ENCODE assay signal across 8 cellular contexts in genomic region chr19:15200575-15201364, GRCh38. TPM values are rescaled to one million over a fixed set of nuclear protein-coding genes. Genes with fewer than 3 reads are reported as not detected.
A peak's percentile ranks its signal among the peaks of the same experiment; 100 is the strongest.
DNase-seq lines count a peak whose midpoint lies in the region; ATAC-seq, FAIRE-seq and TF ChIP-seq lines count a peak whose summit lies in the region.

NOTCH3 (minus strand) TSS chr19:15200995; CDS start chr19:15200905, 90 bp downstream.

- no peaks in the 10 kb centered on the region for H3K27me3 Mint-ChIP-seq in astrocyte (ENCODE audit: low read depth, unreplicated experiment)

- no peak for ATAC-seq in stimulated activated effector memory CD8-positive, alpha-beta T cell treated with anti-CD3 and anti-CD28 coated beads, Interleukin-12 subunit alpha, Interleukin-12 subunit beta, amount 100 ng/mL, for 72 hours
- no peak for ATAC-seq in HG03108 (IDR thresholded peaks at IDR 0.05; ENCODE audit: unreplicated experiment)

- DNase-seq in HAP-1 (ENCODE audit: low spot score in 2 of 2): peak; percentile 30 to 74
- no peak for DNase-seq in astrocyte (ENCODE audit: low read depth)
- no peak for DNase-seq in stimulated activated effector memory CD8-positive, alpha-beta T cell treated with anti-CD3 and anti-CD28 coated beads, Interleukin-12 subunit alpha, Interleukin-12 subunit beta, amount 100 ng/mL, for 72 hours (ENCODE audit: low spot score in 2 of 2)
- no peak for DNase-seq in putamen (ENCODE audit: low spot score)
- no peak for DNase-seq in epidermal melanocyte (ENCODE audit: insufficient read length, low spot score)
- no peak for DNase-seq in midbrain (lab: John Stamatoyannopoulos, UW)

- TF ChIP-seq CTCF in astrocyte (IDR thresholded peaks at IDR 0.05; ENCODE audit: insufficient read depth, low read depth, low read length): no peak

- H2AFZ ChIP-seq in astrocyte (ENCODE audit: low read depth, low read length): peak within 1 kb of the TSS; percentile 60

- H3K9me3 ChIP-seq in HAP-1: no peaks in the 10 kb centered on the region
- no peaks in the 10 kb centered on the region for H3K9me3 ChIP-seq in astrocyte (ENCODE audit: insufficient read depth, low read depth, low read length)
- no peaks in the 10 kb centered on the region for H3K9me3 ChIP-seq in iPS-18a (ENCODE audit: control insufficient read depth, low read depth, low read length)

- H3K79me2 ChIP-seq in astrocyte (ENCODE audit: insufficient read depth, low read length): peaks cover 13% of the 10 kb centered on the region

- peaks cover 15% of the 10 kb centered on the region for H3K36me3 Mint-ChIP-seq in astrocyte (ENCODE audit: low read depth, unreplicated experiment)
- H3K36me3 Mint-ChIP-seq in stimulated activated effector memory CD8-positive, alpha-beta T cell treated with anti-CD3 and anti-CD28 coated beads, Interleukin-12 subunit alpha, Interleukin-12 subunit beta, amount 100 ng/mL, for 72 hours: no peaks in the 10 kb centered on the region

- H3K27ac Mint-ChIP-seq in astrocyte (ENCODE audit: unreplicated experiment): no peak within 1 kb of the TSS
- H3K27ac Mint-ChIP-seq in stimulated activated effector memory CD8-positive, alpha-beta T cell treated with anti-CD3 and anti-CD28 coated beads, Interleukin-12 subunit alpha, Interleukin-12 subunit beta, amount 100 ng/mL, for 72 hours: no peak within 1 kb of the TSS

- peaks cover 27% of the 10 kb centered on the region for H4K20me1 ChIP-seq in astrocyte (ENCODE audit: insufficient read depth, low read length)

- peak within 1 kb of the TSS; percentile 88 for H3K4me3 Mint-ChIP-seq in astrocyte (ENCODE audit: unreplicated experiment)
- H3K4me3 Mint-ChIP-seq in stimulated activated effector memory CD8-positive, alpha-beta T cell treated with anti-CD3 and anti-CD28 coated beads, Interleukin-12 subunit alpha, Interleukin-12 subunit beta, amount 100 ng/mL, for 72 hours: peak within 1 kb of the TSS; percentile 33

- no peak for FAIRE-seq in astrocyte (lab: Jason Lieb, UNC)

- H3K27ac ChIP-seq in astrocyte (ENCODE audit: low read depth, low read length): peak within 1 kb of the TSS; percentile 47
- H3K27ac ChIP-seq in iPS-18a (ENCODE audit: low read length): peak within 1 kb of the TSS; percentile 47

- H3K4me1 Mint-ChIP-seq in astrocyte (ENCODE audit: low read depth, unreplicated experiment): peaks cover 11% of the 10 kb centered on the region
- peaks cover 7% of the 10 kb centered on the region for H3K4me1 Mint-ChIP-seq in stimulated activated effector memory CD8-positive, alpha-beta T cell treated with anti-CD3 and anti-CD28 coated beads, Interleukin-12 subunit alpha, Interleukin-12 subunit beta, amount 100 ng/mL, for 72 hours

- H3K9me3 Mint-ChIP-seq in astrocyte (ENCODE audit: unreplicated experiment): peaks cover 3% of the 10 kb centered on the region
- no peaks in the 10 kb centered on the region for H3K9me3 Mint-ChIP-seq in stimulated activated effector memory CD8-positive, alpha-beta T cell treated with anti-CD3 and anti-CD28 coated beads, Interleukin-12 subunit alpha, Interleukin-12 subunit beta, amount 100 ng/mL, for 72 hours

- in situ Hi-C loops in HAP-1 (cut with MboI; ENCODE audit: low sequenced_read_pairs): no loop called here

- H3K4me2 ChIP-seq in astrocyte (ENCODE audit: low read length): peak within 1 kb of the TSS; percentile 97

- H3K4me3 ChIP-seq in HAP-1: peak within 1 kb of the TSS; percentile 72
- H3K4me3 ChIP-seq in astrocyte (ENCODE audit: insufficient read depth, low read depth, low read length): peak within 1 kb of the TSS; percentile 80
- H3K4me3 ChIP-seq in iPS-18a (ENCODE audit: low read length): peak within 1 kb of the TSS; percentile 89

- peaks cover 7% of the 10 kb centered on the region for H3K36me3 ChIP-seq in HAP-1 (replicated peaks)
- H3K36me3 ChIP-seq in astrocyte (ENCODE audit: insufficient read depth, low read length): no peaks in the 10 kb centered on the region
- peaks cover 14% of the 10 kb centered on the region for H3K36me3 ChIP-seq in iPS-18a (ENCODE audit: control insufficient read depth, low read depth, low read length)

- H3K4me1 ChIP-seq in HAP-1 (no peaks in the 10 kb centered on the region; the same call in 1 of the 2 replicates), astrocyte (ENCODE audit: insufficient read depth, low read length) (peaks cover 6% of the 10 kb centered on the region), iPS-18a (ENCODE audit: control insufficient read depth, low read depth, low read length) (peaks cover 10% of the 10 kb centered on the region)

- H3K27me3 ChIP-seq in HAP-1 (ENCODE audit: low read depth) (no peaks in the 10 kb centered on the region), astrocyte (ENCODE audit: insufficient read depth, low read length) (no peaks in the 10 kb centered on the region), iPS-18a (ENCODE audit: control insufficient read depth, insufficient read depth, low read length) (no peaks in the 10 kb centered on the region)

- peak within 1 kb of the TSS; percentile 87 for H3K9ac ChIP-seq in astrocyte (ENCODE audit: low read length)
- peak within 1 kb of the TSS; percentile 78 for H3K9ac ChIP-seq in iPS-18a (ENCODE audit: low read length)

RNA-seq across cellular contexts. Expression of gene NOTCH3, which starts in this region (rescaled TPM):
- total RNA-seq in astrocyte: 162 and 219 TPM in 2 replicates

Comparison
In these comparisons a context has a peak if more than half of its experiments do, and no peak if none do; other contexts are left out.
1. DNase-seq: peak in HAP-1 (2 of 2); none in astrocyte (single experiment), stimulated activated effector memory CD8-positive, alpha-beta T cell treated with anti-CD3 and anti-CD28 coated beads, Interleukin-12 subunit alpha, Interleukin-12 subunit beta, amount 100 ng/mL, for 72 hours (0 of 2), putamen (single experiment), epidermal melanocyte (single experiment) and midbrain (single experiment).
2. Peak in every context shown above with its lines, with median percentiles within 50 percentile points of each other: H3K4me3 ChIP-seq.